ENCODE assay signal across 31 cellular contexts in the genomic region with DNA sequence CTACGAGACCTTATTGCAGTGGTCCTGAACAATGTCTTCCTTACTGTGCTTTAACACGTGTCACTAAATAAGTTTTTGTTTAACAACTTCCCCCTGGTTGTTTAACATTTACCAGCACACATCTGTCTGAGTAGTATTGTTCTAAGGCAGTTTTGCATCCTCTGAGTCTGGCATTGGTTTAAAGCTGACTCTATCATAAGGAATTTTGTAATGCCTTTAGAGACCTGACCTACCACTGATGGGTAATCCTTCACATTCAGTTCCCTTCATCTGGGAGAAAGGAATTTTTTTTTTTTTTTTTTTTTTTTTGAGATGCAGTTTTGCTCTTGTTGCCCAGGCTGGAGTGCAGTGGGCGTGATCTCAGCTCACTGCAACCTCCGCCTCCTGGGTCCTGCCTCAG. TPM values are rescaled to one million over a fixed set of nuclear protein-coding genes. Genes with fewer than 3 reads are reported as not detected.
"Had no signal": no experiment of that assay in that cellular context is flagged by ENCODE, and none has a peak within 500 bp of the region (broad histone marks: within the 10 kb centered on the region; RNA-seq: fewer than 3 reads in every experiment).

No MANE protein-coding gene starts in this region.

- H3K36me3 Mint-ChIP-seq: activated naive CD4-positive, alpha-beta T cell treated with anti-CD3 and anti-CD28 coated beads, Interleukin-2, amount 10 ng/mL, durations not matched to agents 7 days and 5 days; immature natural killer cell had no signal

- DNase-seq: activated CD4-positive, alpha-beta memory T cell treated with anti-CD3 and anti-CD28 coated beads, Interleukin-2, amount 10 ng/mL, durations not matched to agents 7 days and 5 days; activated CD4-positive, alpha-beta T cell treated with anti-CD3 and anti-CD28 coated beads, Interleukin-2, amount 10 ng/mL, durations not matched to agents 24 days and 14 days; activated effector memory CD4-positive, alpha-beta T cell treated with anti-CD3 and anti-CD28 coated beads, Interleukin-2, amount 50 U/mL, for 16 hours; activated naive CD4-positive, alpha-beta T cell treated with anti-CD3 and anti-CD28 coated beads, Interleukin-2, amount 10 ng/mL, durations not matched to agents 7 days and 5 days; activated T-cell treated with anti-CD3 and anti-CD28 coated beads, Interleukin-2, amount 50 U/mL, for 72 hours; anterior cingulate cortex; body of pancreas; effector CD4-positive, alpha-beta T cell; foreskin melanocyte; immature natural killer cell; left ventricle myocardium superior; mammary epithelial cell; midbrain; ovary; stimulated activated CD4-positive, alpha-beta T cell treated with anti-CD3 and anti-CD28 coated beads, Interleukin-4, amount 100 ng/mL, for 4 hours; stimulated activated naive CD8-positive, alpha-beta T cell treated with anti-CD3 and anti-CD28 coated beads, Interleukin-15, Interleukin-2, amounts not matched to agents 100 U/mL and 50 U/mL, for 24 hours; substantia nigra; thyroid gland; upper lobe of right lung had no signal

- H3K9me3 ChIP-seq: body of pancreas, neutrophil, ovary, prostate gland, right atrium auricular region, thyroid gland, upper lobe of right lung had no signal

- H3K36me3 ChIP-seq: cardiac muscle cell, neutrophil, ovary, prostate gland, right atrium auricular region, thyroid gland, upper lobe of right lung had no signal

- H3K4me3 ChIP-seq: body of pancreas, cardiac muscle cell, ovary, prostate gland, right atrium auricular region, thyroid gland, upper lobe of right lung had no signal

- H3K27me3 Mint-ChIP-seq: activated CD4-positive, alpha-beta T cell treated with anti-CD3 and anti-CD28 coated beads, Interleukin-2, amount 10 ng/mL, durations not matched to agents 24 days and 14 days had no signal

- FAIRE-seq: endometrium had no signal

- H3K27me3 ChIP-seq: body of pancreas, cardiac muscle cell, ovary, right atrium auricular region, thyroid gland, upper lobe of right lung had no signal

- H3K4me3 Mint-ChIP-seq: activated CD4-positive, alpha-beta memory T cell treated with anti-CD3 and anti-CD28 coated beads, Interleukin-2, amount 10 ng/mL, durations not matched to agents 7 days and 5 days; activated CD4-positive, alpha-beta T cell treated with anti-CD3 and anti-CD28 coated beads, Interleukin-2, amount 10 ng/mL, durations not matched to agents 24 days and 14 days; activated naive CD4-positive, alpha-beta T cell treated with anti-CD3 and anti-CD28 coated beads, Interleukin-2, amount 10 ng/mL, durations not matched to agents 7 days and 5 days; activated T-cell treated with anti-CD3 and anti-CD28 coated beads, Interleukin-2, amount 50 U/mL, for 72 hours; dendritic cell treated with granulocyte-macrophage colony-stimulating factor and Interleukin-4, amounts not matched to agents 40 ng/mL and 50 ng/mL, for 4 days; immature natural killer cell; nephron had no signal

- H3K27ac ChIP-seq: body of pancreas, cardiac muscle cell, neutrophil, ovary, prostate gland, right atrium auricular region, thyroid gland, upper lobe of right lung had no signal

- H3K4me1 Mint-ChIP-seq: activated CD4-positive, alpha-beta memory T cell treated with anti-CD3 and anti-CD28 coated beads, Interleukin-2, amount 10 ng/mL, durations not matched to agents 7 days and 5 days; activated CD4-positive, alpha-beta T cell treated with anti-CD3 and anti-CD28 coated beads, Interleukin-2, amount 10 ng/mL, durations not matched to agents 24 days and 14 days; activated naive CD4-positive, alpha-beta T cell treated with anti-CD3 and anti-CD28 coated beads, Interleukin-2, amount 10 ng/mL, durations not matched to agents 7 days and 5 days; immature natural killer cell; nephron had no signal

- H3K9me3 Mint-ChIP-seq: activated CD4-positive, alpha-beta memory T cell treated with anti-CD3 and anti-CD28 coated beads, Interleukin-2, amount 10 ng/mL, durations not matched to agents 7 days and 5 days; activated CD4-positive, alpha-beta T cell treated with anti-CD3 and anti-CD28 coated beads, Interleukin-2, amount 10 ng/mL, durations not matched to agents 24 days and 14 days; activated naive CD4-positive, alpha-beta T cell treated with anti-CD3 and anti-CD28 coated beads, Interleukin-2, amount 10 ng/mL, durations not matched to agents 7 days and 5 days; activated T-cell treated with anti-CD3 and anti-CD28 coated beads, Interleukin-2, amount 50 U/mL, for 72 hours; dendritic cell treated with granulocyte-macrophage colony-stimulating factor and Interleukin-4, amounts not matched to agents 40 ng/mL and 50 ng/mL, for 4 days; immature natural killer cell; nephron had no signal

- H3K27ac Mint-ChIP-seq: activated CD4-positive, alpha-beta memory T cell treated with anti-CD3 and anti-CD28 coated beads, Interleukin-2, amount 10 ng/mL, durations not matched to agents 7 days and 5 days; activated CD4-positive, alpha-beta T cell treated with anti-CD3 and anti-CD28 coated beads, Interleukin-2, amount 10 ng/mL, durations not matched to agents 24 days and 14 days; activated naive CD4-positive, alpha-beta T cell treated with anti-CD3 and anti-CD28 coated beads, Interleukin-2, amount 10 ng/mL, durations not matched to agents 7 days and 5 days; activated T-cell treated with anti-CD3 and anti-CD28 coated beads, Interleukin-2, amount 50 U/mL, for 72 hours; dendritic cell treated with granulocyte-macrophage colony-stimulating factor and Interleukin-4, amounts not matched to agents 40 ng/mL and 50 ng/mL, for 4 days; immature natural killer cell had no signal

- ATAC-seq: activated T-cell treated with anti-CD3 and anti-CD28 coated beads, Interleukin-2, amount 50 U/mL, for 72 hours; body of pancreas; left ventricle myocardium superior; stimulated activated naive CD8-positive, alpha-beta T cell treated with anti-CD3 and anti-CD28 coated beads, Interleukin-15, Interleukin-2, amounts not matched to agents 100 U/mL and 50 U/mL, for 24 hours; upper lobe of right lung had no signal

- H3K4me1 ChIP-seq: prostate gland, right atrium auricular region, thyroid gland, upper lobe of right lung had no signal

RNA-seq across cellular contexts. Expression of a gene that starts 20.0 kb away (rescaled TPM):
- total RNA-seq: activated CD4-positive, alpha-beta memory T cell treated with anti-CD3 and anti-CD28 coated beads, Interleukin-2, amount 10 ng/mL, durations not matched to agents 7 days and 5 days; activated CD4-positive, alpha-beta T cell treated with anti-CD3 and anti-CD28 coated beads, Interleukin-2, amount 10 ng/mL, durations not matched to agents 24 days and 14 days; activated T-cell treated with anti-CD3 and anti-CD28 coated beads, Interleukin-2, amount 50 U/mL, for 72 hours; epithelial cell of proximal tubule; kidney epithelial cell; left ventricle myocardium superior; ovary; right atrium auricular region; T-helper 2 cell treated with Interferon-gamma antibody and Interleukin-4, amounts not matched to agents 100 ng/mL and 5 ng/mL, for 36 hours; thyroid gland had no signal
- polyA plus RNA-seq: immature natural killer cell, mammary epithelial cell had no signal

RNA-seq across cellular contexts. Expression of a gene that starts 58.7 kb away (rescaled TPM):
- total RNA-seq: activated CD4-positive, alpha-beta memory T cell treated with anti-CD3 and anti-CD28 coated beads, Interleukin-2, amount 10 ng/mL, durations not matched to agents 7 days and 5 days; activated CD4-positive, alpha-beta T cell treated with anti-CD3 and anti-CD28 coated beads, Interleukin-2, amount 10 ng/mL, durations not matched to agents 24 days and 14 days; activated T-cell treated with anti-CD3 and anti-CD28 coated beads, Interleukin-2, amount 50 U/mL, for 72 hours; cardiac muscle cell; chondrocyte; epithelial cell of proximal tubule; fibroblast of lung; kidney epithelial cell; left ventricle myocardium superior; mammary epithelial cell; ovary; right atrium auricular region; T-helper 2 cell treated with Interferon-gamma antibody and Interleukin-4, amounts not matched to agents 100 ng/mL and 5 ng/mL, for 36 hours; thyroid gland; upper lobe of right lung had no signal
- polyA plus RNA-seq: fibroblast of lung, immature natural killer cell, mammary epithelial cell, ovary had no signal
